ENCODE assay signal across 1 cellular context in genomic region chr7:43278088-43278644, GRCh38.
TF ChIP-seq lines count a peak whose summit lies in the region.

No MANE protein-coding gene starts in this region.

TF ChIP-seq in SK-N-SH, 30 proteins besides CTCF, POLR2A, EP300 and RAD21 (continued from another document):
- TF ChIP-seq MAX (IDR thresholded peaks at IDR 0.05; ENCODE audit: low read depth) (peak; percentile 34; the same call in 1 of the 2 replicates), USF2 (IDR thresholded peaks at IDR 0.05; ENCODE audit: borderline replicate concordance, low read depth, low read length) (no peak), RFX5 (IDR thresholded peaks at IDR 0.05; ENCODE audit: low read length) (no peak), MEF2A (IDR thresholded peaks at IDR 0.05; ENCODE audit: borderline replicate concordance, low read depth) (peak; percentile 80; the same call in 1 of the 2 replicates), JUND (IDR thresholded peaks at IDR 0.05) (peak; percentile 94), REST (IDR thresholded peaks at IDR 0.05; ENCODE audit: low read depth, low read length) (no peak), TAF1 (IDR thresholded peaks at IDR 0.05; ENCODE audit: borderline replicate concordance, low read depth, low read length) (no peak), NRF1 (IDR thresholded peaks at IDR 0.05; ENCODE audit: low read depth, low read length) (no peak)
